Comparison of ENCODE assay signal across 1 cellular context in the genomic region with DNA sequence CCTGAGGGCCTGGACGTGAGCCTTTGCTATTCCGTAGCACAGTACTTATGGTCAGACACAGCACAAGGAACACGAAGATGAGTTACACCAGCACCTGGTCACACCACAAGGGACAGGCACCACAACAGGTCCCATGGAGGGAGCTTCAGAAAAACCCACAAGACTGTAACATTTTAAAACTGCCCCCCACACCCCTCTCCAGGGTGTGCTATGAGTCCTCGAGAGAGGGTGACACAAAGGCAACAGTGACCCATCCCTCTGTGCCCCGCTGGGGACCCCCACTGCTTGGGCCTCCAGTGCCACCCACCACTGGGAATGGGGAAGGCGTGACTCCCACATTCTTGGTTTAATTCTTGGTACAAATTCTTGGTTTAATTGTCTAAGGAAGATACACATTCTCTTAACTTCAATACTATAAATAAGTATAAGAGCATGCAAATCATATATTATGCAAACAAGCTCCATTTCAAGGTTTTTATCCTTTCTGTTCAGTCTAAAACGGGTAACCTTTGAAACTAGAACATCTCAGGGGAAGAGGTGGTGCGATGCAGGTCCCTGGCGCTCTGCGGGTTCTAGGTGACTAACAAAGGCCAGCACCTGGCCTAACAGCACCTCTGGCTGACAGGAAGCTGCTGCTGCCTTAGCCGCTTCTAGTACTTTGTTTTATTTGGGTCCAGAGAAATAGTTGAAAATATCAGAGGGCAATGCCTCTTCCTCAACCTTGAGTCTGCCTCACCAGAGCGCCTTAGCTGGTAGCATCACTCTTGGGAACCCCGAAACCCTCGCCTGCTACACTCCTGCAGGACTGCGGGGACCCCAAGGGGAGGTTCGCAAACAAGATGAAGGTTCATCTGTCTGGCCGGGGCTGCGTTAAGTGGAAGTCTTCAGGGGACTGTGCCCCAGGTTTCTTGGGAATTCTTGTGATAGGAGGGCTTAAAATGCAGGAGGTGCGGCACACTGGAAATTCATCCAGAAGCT.
TF ChIP-seq lines count a peak whose summit lies in the region.

No MANE protein-coding gene starts in this region.

TF ChIP-seq in GM12878, 131 proteins besides CTCF, POLR2A, EP300 and RAD21 (continued from another document):
- TF ChIP-seq, protein P1, sequence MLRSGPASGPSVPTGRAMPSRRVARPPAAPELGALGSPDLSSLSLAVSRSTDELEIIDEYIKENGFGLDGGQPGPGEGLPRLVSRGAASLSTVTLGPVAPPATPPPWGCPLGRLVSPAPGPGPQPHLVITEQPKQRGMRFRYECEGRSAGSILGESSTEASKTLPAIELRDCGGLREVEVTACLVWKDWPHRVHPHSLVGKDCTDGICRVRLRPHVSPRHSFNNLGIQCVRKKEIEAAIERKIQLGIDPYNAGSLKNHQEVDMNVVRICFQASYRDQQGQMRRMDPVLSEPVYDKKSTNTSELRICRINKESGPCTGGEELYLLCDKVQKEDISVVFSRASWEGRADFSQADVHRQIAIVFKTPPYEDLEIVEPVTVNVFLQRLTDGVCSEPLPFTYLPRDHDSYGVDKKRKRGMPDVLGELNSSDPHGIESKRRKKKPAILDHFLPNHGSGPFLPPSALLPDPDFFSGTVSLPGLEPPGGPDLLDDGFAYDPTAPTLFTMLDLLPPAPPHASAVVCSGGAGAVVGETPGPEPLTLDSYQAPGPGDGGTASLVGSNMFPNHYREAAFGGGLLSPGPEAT (IDR thresholded peaks at IDR 0.05; ENCODE audit: low read depth) = no peak
- TF ChIP-seq, protein P2, sequence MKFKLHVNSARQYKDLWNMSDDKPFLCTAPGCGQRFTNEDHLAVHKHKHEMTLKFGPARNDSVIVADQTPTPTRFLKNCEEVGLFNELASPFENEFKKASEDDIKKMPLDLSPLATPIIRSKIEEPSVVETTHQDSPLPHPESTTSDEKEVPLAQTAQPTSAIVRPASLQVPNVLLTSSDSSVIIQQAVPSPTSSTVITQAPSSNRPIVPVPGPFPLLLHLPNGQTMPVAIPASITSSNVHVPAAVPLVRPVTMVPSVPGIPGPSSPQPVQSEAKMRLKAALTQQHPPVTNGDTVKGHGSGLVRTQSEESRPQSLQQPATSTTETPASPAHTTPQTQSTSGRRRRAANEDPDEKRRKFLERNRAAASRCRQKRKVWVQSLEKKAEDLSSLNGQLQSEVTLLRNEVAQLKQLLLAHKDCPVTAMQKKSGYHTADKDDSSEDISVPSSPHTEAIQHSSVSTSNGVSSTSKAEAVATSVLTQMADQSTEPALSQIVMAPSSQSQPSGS (IDR thresholded peaks at IDR 0.05; ENCODE audit: low read length) = no peak; the same call in 1 of the 2 replicates
- TF ChIP-seq RB1 (IDR thresholded peaks at IDR 0.05; ENCODE audit: borderline replicate concordance) (no peak), TCF12 (IDR thresholded peaks at IDR 0.05; ENCODE audit: low read depth, low read length) (peak; percentile 4; the same call in 1 of the 2 replicates), BACH1 (IDR thresholded peaks at IDR 0.05; ENCODE audit: borderline replicate concordance) (no peak), CREB1 (IDR thresholded peaks at IDR 0.05; ENCODE audit: low read depth) (0 out of 2 replicates have a peak, but pooled peaks have one; percentile 17), CREM (IDR thresholded peaks at IDR 0.05; ENCODE audit: low read depth) (no peak), MTA3 (IDR thresholded peaks at IDR 0.05; ENCODE audit: borderline replicate concordance, low read length) (no peak), HDAC6 (IDR thresholded peaks at IDR 0.05; ENCODE audit: unreplicated experiment) (no peak), SP1 (IDR thresholded peaks at IDR 0.05; ENCODE audit: low read depth, low read length) (no peak), BRCA1 (IDR thresholded peaks at IDR 0.05; ENCODE audit: low read depth, low read length) (no peak), NFIC (IDR thresholded peaks at IDR 0.05; ENCODE audit: low read depth, low read length) (peak; percentile 16; the same call in 1 of the 2 replicates), PML (IDR thresholded peaks at IDR 0.05; ENCODE audit: low read length) (no peak), FOXM1 (IDR thresholded peaks at IDR 0.05; ENCODE audit: low read depth, low read length) (no peak), TAF1 (IDR thresholded peaks at IDR 0.05; ENCODE audit: borderline replicate concordance, low read depth, low read length) (peak; percentile 57; the same call in 1 of the 2 replicates), CHD2 (IDR thresholded peaks at IDR 0.05; ENCODE audit: borderline replicate concordance, low read depth, low read length) (no peak), IKZF2 (IDR thresholded peaks at IDR 0.05) (no peak), YBX1 (IDR thresholded peaks at IDR 0.05) (no peak), SMARCA5 (IDR thresholded peaks at IDR 0.05) (no peak), RCOR1 (conservative IDR thresholded peaks at IDR 0.05; ENCODE audit: low read depth, low read length) (no peak), RFX5 (IDR thresholded peaks at IDR 0.05; ENCODE audit: low read depth, low read length) (no peak), GABPA (IDR thresholded peaks at IDR 0.05; ENCODE audit: low read depth) (no peak), ZNF622 (IDR thresholded peaks at IDR 0.05) (no peak), CEBPB (IDR thresholded peaks at IDR 0.05; ENCODE audit: borderline replicate concordance in 1 of 2, low read depth in 2 of 2, low read length in 2 of 2) (no peak), SREBF1 (IDR thresholded peaks at IDR 0.05; ENCODE audit: low read length) (no peak), SPI1 (IDR thresholded peaks at IDR 0.05; ENCODE audit: borderline replicate concordance, insufficient read depth, low read depth, low read length) (no peak), NR2C1 (IDR thresholded peaks at IDR 0.05) (no peak), RUNX3 (IDR thresholded peaks at IDR 0.05; ENCODE audit: low read length) (peak; percentile 62; the same call in 1 of the 2 replicates), SMAD5 (IDR thresholded peaks at IDR 0.05; ENCODE audit: low read depth) (no peak), MEF2A (IDR thresholded peaks at IDR 0.05; ENCODE audit: insufficient read depth, low read depth, low read length) (0 out of 2 replicates have a peak, but pooled peaks have one; percentile 41), ATF7 (IDR thresholded peaks at IDR 0.05; ENCODE audit: low read depth) (no peak), POLR2AphosphoS5 (IDR thresholded peaks at IDR 0.05; ENCODE audit: low read length) (peak; percentile 37; the same call in 1 of the 2 replicates), POU2F2 (IDR thresholded peaks at IDR 0.05; ENCODE audit: borderline replicate concordance, low read depth, low read length) (0 out of 3 replicates have a peak, but pooled peaks have one; percentile 30), KDM1A (IDR thresholded peaks at IDR 0.05; ENCODE audit: borderline replicate concordance) (no peak), TCF3 (IDR thresholded peaks at IDR 0.05; ENCODE audit: borderline replicate concordance, insufficient read depth, low read depth, low read length) (peak; percentile 38; the same call in 1 of the 2 replicates), PAX5 (IDR thresholded peaks at IDR 0.05; ENCODE audit: borderline replicate concordance, low read depth, low read length) (0 out of 2 replicates have a peak, but pooled peaks have one; percentile 11)
- TF ChIP-seq, protein P3, sequence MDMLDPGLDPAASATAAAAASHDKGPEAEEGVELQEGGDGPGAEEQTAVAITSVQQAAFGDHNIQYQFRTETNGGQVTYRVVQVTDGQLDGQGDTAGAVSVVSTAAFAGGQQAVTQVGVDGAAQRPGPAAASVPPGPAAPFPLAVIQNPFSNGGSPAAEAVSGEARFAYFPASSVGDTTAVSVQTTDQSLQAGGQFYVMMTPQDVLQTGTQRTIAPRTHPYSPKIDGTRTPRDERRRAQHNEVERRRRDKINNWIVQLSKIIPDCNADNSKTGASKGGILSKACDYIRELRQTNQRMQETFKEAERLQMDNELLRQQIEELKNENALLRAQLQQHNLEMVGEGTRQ (IDR thresholded peaks at IDR 0.05; ENCODE audit: borderline replicate concordance, low read depth, low read length) = no peak
- TF ChIP-seq, protein P4, sequence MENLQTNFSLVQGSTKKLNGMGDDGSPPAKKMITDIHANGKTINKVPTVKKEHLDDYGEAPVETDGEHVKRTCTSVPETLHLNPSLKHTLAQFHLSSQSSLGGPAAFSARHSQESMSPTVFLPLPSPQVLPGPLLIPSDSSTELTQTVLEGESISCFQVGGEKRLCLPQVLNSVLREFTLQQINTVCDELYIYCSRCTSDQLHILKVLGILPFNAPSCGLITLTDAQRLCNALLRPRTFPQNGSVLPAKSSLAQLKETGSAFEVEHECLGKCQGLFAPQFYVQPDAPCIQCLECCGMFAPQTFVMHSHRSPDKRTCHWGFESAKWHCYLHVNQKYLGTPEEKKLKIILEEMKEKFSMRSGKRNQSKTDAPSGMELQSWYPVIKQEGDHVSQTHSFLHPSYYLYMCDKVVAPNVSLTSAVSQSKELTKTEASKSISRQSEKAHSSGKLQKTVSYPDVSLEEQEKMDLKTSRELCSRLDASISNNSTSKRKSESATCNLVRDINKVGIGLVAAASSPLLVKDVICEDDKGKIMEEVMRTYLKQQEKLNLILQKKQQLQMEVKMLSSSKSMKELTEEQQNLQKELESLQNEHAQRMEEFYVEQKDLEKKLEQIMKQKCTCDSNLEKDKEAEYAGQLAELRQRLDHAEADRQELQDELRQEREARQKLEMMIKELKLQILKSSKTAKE (IDR thresholded peaks at IDR 0.05; ENCODE audit: low read depth, poor library complexity, severe bottlenecking) = no peak
- TF ChIP-seq, protein P5, sequence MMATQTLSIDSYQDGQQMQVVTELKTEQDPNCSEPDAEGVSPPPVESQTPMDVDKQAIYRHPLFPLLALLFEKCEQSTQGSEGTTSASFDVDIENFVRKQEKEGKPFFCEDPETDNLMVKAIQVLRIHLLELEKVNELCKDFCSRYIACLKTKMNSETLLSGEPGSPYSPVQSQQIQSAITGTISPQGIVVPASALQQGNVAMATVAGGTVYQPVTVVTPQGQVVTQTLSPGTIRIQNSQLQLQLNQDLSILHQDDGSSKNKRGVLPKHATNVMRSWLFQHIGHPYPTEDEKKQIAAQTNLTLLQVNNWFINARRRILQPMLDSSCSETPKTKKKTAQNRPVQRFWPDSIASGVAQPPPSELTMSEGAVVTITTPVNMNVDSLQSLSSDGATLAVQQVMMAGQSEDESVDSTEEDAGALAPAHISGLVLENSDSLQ (IDR thresholded peaks at IDR 0.05) = no peak
- TF ChIP-seq, protein P6, sequence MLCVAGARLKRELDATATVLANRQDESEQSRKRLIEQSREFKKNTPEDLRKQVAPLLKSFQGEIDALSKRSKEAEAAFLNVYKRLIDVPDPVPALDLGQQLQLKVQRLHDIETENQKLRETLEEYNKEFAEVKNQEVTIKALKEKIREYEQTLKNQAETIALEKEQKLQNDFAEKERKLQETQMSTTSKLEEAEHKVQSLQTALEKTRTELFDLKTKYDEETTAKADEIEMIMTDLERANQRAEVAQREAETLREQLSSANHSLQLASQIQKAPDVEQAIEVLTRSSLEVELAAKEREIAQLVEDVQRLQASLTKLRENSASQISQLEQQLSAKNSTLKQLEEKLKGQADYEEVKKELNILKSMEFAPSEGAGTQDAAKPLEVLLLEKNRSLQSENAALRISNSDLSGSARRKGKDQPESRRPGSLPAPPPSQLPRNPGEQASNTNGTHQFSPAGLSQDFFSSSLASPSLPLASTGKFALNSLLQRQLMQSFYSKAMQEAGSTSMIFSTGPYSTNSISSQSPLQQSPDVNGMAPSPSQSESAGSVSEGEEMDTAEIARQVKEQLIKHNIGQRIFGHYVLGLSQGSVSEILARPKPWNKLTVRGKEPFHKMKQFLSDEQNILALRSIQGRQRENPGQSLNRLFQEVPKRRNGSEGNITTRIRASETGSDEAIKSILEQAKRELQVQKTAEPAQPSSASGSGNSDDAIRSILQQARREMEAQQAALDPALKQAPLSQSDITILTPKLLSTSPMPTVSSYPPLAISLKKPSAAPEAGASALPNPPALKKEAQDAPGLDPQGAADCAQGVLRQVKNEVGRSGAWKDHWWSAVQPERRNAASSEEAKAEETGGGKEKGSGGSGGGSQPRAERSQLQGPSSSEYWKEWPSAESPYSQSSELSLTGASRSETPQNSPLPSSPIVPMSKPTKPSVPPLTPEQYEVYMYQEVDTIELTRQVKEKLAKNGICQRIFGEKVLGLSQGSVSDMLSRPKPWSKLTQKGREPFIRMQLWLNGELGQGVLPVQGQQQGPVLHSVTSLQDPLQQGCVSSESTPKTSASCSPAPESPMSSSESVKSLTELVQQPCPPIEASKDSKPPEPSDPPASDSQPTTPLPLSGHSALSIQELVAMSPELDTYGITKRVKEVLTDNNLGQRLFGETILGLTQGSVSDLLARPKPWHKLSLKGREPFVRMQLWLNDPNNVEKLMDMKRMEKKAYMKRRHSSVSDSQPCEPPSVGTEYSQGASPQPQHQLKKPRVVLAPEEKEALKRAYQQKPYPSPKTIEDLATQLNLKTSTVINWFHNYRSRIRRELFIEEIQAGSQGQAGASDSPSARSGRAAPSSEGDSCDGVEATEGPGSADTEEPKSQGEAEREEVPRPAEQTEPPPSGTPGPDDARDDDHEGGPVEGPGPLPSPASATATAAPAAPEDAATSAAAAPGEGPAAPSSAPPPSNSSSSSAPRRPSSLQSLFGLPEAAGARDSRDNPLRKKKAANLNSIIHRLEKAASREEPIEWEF (IDR thresholded peaks at IDR 0.05; ENCODE audit: insufficient replicate concordance, low read depth, low read length) = no peak
- TF ChIP-seq, protein P7, sequence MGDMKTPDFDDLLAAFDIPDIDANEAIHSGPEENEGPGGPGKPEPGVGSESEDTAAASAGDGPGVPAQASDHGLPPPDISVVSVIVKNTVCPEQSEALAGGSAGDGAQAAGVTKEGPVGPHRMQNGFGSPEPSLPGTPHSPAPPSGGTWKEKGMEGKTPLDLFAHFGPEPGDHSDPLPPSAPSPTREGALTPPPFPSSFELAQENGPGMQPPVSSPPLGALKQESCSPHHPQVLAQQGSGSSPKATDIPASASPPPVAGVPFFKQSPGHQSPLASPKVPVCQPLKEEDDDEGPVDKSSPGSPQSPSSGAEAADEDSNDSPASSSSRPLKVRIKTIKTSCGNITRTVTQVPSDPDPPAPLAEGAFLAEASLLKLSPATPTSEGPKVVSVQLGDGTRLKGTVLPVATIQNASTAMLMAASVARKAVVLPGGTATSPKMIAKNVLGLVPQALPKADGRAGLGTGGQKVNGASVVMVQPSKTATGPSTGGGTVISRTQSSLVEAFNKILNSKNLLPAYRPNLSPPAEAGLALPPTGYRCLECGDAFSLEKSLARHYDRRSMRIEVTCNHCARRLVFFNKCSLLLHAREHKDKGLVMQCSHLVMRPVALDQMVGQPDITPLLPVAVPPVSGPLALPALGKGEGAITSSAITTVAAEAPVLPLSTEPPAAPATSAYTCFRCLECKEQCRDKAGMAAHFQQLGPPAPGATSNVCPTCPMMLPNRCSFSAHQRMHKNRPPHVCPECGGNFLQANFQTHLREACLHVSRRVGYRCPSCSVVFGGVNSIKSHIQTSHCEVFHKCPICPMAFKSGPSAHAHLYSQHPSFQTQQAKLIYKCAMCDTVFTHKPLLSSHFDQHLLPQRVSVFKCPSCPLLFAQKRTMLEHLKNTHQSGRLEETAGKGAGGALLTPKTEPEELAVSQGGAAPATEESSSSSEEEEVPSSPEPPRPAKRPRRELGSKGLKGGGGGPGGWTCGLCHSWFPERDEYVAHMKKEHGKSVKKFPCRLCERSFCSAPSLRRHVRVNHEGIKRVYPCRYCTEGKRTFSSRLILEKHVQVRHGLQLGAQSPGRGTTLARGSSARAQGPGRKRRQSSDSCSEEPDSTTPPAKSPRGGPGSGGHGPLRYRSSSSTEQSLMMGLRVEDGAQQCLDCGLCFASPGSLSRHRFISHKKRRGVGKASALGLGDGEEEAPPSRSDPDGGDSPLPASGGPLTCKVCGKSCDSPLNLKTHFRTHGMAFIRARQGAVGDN (IDR thresholded peaks at IDR 0.05) = no peak
